In the genomic region with DNA sequence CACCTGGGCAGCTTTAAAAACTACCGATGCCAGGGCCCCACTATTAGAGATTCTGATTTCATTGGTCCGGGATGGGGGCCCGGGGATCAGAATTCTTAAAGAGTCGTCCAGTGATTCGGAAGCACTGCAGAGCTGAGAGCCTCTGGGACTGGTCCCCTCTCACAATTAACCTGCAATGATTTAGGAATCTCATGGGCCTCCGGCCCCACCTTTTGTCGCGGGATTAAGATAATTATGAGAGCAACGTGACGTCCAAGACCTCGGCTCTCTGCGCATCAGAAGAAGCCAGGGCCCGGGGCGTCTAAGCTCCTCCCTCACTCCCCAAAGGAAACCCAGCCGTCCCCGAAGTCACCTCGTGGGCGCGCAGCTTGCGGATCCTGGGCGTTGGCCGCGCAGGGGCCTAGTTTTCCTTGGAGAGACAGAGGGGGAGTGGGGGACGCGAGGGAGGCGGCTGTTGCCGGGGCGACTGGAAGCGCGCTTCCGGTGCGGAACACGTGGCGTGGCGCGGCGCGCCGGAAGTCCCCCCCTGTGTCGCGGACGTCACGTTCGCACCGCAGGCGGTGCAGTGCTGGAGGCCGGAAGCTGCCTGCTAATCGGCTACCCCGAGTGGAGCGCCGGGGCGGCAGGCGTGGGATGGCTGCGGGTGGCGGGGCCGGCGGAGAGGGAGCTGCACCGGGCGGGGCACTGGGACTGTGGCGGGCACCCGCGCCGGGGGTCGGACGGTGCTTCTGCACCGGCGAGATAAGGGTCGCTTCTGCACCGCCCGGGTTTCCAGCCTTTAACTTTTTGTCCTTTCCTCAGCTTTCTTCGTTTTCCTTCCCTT, we compare ENCODE assay signal across 1 cellular context.
TF ChIP-seq lines count a peak whose summit lies in the region.

A gene with protein sequence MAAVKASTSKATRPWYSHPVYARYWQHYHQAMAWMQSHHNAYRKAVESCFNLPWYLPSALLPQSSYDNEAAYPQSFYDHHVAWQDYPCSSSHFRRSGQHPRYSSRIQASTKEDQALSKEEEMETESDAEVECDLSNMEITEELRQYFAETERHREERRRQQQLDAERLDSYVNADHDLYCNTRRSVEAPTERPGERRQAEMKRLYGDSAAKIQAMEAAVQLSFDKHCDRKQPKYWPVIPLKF (minus strand): TSS at position 468 of the 823 bp plus-strand sequence. CDS start 8,414 bp downstream, outside the sequence.

TF ChIP-seq in WTC11, 78 proteins besides CTCF, POLR2A, EP300 and RAD21 (continued from another document and continues in another):
- TF ChIP-seq, protein P1, sequence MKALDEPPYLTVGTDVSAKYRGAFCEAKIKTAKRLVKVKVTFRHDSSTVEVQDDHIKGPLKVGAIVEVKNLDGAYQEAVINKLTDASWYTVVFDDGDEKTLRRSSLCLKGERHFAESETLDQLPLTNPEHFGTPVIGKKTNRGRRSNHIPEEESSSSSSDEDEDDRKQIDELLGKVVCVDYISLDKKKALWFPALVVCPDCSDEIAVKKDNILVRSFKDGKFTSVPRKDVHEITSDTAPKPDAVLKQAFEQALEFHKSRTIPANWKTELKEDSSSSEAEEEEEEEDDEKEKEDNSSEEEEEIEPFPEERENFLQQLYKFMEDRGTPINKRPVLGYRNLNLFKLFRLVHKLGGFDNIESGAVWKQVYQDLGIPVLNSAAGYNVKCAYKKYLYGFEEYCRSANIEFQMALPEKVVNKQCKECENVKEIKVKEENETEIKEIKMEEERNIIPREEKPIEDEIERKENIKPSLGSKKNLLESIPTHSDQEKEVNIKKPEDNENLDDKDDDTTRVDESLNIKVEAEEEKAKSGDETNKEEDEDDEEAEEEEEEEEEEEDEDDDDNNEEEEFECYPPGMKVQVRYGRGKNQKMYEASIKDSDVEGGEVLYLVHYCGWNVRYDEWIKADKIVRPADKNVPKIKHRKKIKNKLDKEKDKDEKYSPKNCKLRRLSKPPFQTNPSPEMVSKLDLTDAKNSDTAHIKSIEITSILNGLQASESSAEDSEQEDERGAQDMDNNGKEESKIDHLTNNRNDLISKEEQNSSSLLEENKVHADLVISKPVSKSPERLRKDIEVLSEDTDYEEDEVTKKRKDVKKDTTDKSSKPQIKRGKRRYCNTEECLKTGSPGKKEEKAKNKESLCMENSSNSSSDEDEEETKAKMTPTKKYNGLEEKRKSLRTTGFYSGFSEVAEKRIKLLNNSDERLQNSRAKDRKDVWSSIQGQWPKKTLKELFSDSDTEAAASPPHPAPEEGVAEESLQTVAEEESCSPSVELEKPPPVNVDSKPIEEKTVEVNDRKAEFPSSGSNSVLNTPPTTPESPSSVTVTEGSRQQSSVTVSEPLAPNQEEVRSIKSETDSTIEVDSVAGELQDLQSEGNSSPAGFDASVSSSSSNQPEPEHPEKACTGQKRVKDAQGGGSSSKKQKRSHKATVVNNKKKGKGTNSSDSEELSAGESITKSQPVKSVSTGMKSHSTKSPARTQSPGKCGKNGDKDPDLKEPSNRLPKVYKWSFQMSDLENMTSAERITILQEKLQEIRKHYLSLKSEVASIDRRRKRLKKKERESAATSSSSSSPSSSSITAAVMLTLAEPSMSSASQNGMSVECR (CRISPR knock-in tag; IDR thresholded peaks at IDR 0.05; ENCODE audit: borderline replicate concordance), result peak; percentile 81; the same call in 1 of the 2 replicates
- TF ChIP-seq, protein P2, sequence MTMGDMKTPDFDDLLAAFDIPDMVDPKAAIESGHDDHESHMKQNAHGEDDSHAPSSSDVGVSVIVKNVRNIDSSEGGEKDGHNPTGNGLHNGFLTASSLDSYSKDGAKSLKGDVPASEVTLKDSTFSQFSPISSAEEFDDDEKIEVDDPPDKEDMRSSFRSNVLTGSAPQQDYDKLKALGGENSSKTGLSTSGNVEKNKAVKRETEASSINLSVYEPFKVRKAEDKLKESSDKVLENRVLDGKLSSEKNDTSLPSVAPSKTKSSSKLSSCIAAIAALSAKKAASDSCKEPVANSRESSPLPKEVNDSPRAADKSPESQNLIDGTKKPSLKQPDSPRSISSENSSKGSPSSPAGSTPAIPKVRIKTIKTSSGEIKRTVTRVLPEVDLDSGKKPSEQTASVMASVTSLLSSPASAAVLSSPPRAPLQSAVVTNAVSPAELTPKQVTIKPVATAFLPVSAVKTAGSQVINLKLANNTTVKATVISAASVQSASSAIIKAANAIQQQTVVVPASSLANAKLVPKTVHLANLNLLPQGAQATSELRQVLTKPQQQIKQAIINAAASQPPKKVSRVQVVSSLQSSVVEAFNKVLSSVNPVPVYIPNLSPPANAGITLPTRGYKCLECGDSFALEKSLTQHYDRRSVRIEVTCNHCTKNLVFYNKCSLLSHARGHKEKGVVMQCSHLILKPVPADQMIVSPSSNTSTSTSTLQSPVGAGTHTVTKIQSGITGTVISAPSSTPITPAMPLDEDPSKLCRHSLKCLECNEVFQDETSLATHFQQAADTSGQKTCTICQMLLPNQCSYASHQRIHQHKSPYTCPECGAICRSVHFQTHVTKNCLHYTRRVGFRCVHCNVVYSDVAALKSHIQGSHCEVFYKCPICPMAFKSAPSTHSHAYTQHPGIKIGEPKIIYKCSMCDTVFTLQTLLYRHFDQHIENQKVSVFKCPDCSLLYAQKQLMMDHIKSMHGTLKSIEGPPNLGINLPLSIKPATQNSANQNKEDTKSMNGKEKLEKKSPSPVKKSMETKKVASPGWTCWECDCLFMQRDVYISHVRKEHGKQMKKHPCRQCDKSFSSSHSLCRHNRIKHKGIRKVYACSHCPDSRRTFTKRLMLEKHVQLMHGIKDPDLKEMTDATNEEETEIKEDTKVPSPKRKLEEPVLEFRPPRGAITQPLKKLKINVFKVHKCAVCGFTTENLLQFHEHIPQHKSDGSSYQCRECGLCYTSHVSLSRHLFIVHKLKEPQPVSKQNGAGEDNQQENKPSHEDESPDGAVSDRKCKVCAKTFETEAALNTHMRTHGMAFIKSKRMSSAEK (CRISPR knock-in tag; IDR thresholded peaks at IDR 0.05; ENCODE audit: borderline replicate concordance), result no peak
- TF ChIP-seq, protein P3, sequence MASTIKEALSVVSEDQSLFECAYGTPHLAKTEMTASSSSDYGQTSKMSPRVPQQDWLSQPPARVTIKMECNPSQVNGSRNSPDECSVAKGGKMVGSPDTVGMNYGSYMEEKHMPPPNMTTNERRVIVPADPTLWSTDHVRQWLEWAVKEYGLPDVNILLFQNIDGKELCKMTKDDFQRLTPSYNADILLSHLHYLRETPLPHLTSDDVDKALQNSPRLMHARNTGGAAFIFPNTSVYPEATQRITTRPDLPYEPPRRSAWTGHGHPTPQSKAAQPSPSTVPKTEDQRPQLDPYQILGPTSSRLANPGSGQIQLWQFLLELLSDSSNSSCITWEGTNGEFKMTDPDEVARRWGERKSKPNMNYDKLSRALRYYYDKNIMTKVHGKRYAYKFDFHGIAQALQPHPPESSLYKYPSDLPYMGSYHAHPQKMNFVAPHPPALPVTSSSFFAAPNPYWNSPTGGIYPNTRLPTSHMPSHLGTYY (CRISPR knock-in tag; IDR thresholded peaks at IDR 0.05), result no peak
- TF ChIP-seq NR2C2 (CRISPR knock-in tag; IDR thresholded peaks at IDR 0.05) (no peak), ZNF423 (CRISPR knock-in tag; IDR thresholded peaks at IDR 0.05) (peak; percentile 82; the same call in 1 of the 2 replicates), ETV6 (CRISPR knock-in tag; IDR thresholded peaks at IDR 0.05) (0 out of 2 replicates have a peak, but pooled peaks have one; percentile 12), RELA (CRISPR knock-in tag; IDR thresholded peaks at IDR 0.05; ENCODE audit: borderline replicate concordance) (no peak), NFYB (CRISPR knock-in tag; conservative IDR thresholded peaks at IDR 0.05; ENCODE audit: low read depth) (no peak), SP1 (CRISPR knock-in tag; conservative IDR thresholded peaks at IDR 0.05) (peak; percentile 47; the same call in 1 of the 2 replicates), JAZF1 (CRISPR knock-in tag; IDR thresholded peaks at IDR 0.05) (no peak), MYBL2 (CRISPR knock-in tag; IDR thresholded peaks at IDR 0.05) (peak; percentile 62; the same call in 1 of the 2 replicates), HMGXB4 (CRISPR knock-in tag; IDR thresholded peaks at IDR 0.05) (0 out of 2 replicates have a peak, but pooled peaks have one; percentile 40), MXD4 (CRISPR knock-in tag; IDR thresholded peaks at IDR 0.05; ENCODE audit: borderline replicate concordance) (no peak), NFE2L1 (CRISPR knock-in tag; IDR thresholded peaks at IDR 0.05) (no peak), TP53 (CRISPR knock-in tag; IDR thresholded peaks at IDR 0.05) (no peak), USF1 (CRISPR knock-in tag; IDR thresholded peaks at IDR 0.05) (peak; percentile 88)
- TF ChIP-seq, protein P4, sequence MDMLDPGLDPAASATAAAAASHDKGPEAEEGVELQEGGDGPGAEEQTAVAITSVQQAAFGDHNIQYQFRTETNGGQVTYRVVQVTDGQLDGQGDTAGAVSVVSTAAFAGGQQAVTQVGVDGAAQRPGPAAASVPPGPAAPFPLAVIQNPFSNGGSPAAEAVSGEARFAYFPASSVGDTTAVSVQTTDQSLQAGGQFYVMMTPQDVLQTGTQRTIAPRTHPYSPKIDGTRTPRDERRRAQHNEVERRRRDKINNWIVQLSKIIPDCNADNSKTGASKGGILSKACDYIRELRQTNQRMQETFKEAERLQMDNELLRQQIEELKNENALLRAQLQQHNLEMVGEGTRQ (CRISPR knock-in tag; IDR thresholded peaks at IDR 0.05), result peak; percentile 89
- TF ChIP-seq, protein P5, sequence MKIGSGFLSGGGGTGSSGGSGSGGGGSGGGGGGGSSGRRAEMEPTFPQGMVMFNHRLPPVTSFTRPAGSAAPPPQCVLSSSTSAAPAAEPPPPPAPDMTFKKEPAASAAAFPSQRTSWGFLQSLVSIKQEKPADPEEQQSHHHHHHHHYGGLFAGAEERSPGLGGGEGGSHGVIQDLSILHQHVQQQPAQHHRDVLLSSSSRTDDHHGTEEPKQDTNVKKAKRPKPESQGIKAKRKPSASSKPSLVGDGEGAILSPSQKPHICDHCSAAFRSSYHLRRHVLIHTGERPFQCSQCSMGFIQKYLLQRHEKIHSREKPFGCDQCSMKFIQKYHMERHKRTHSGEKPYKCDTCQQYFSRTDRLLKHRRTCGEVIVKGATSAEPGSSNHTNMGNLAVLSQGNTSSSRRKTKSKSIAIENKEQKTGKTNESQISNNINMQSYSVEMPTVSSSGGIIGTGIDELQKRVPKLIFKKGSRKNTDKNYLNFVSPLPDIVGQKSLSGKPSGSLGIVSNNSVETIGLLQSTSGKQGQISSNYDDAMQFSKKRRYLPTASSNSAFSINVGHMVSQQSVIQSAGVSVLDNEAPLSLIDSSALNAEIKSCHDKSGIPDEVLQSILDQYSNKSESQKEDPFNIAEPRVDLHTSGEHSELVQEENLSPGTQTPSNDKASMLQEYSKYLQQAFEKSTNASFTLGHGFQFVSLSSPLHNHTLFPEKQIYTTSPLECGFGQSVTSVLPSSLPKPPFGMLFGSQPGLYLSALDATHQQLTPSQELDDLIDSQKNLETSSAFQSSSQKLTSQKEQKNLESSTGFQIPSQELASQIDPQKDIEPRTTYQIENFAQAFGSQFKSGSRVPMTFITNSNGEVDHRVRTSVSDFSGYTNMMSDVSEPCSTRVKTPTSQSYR (CRISPR knock-in tag; IDR thresholded peaks at IDR 0.05), result no peak
- TF ChIP-seq, protein P6, sequence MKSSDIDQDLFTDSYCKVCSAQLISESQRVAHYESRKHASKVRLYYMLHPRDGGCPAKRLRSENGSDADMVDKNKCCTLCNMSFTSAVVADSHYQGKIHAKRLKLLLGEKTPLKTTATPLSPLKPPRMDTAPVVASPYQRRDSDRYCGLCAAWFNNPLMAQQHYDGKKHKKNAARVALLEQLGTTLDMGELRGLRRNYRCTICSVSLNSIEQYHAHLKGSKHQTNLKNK (CRISPR knock-in tag; IDR thresholded peaks at IDR 0.05), result no peak
- TF ChIP-seq, protein P7, sequence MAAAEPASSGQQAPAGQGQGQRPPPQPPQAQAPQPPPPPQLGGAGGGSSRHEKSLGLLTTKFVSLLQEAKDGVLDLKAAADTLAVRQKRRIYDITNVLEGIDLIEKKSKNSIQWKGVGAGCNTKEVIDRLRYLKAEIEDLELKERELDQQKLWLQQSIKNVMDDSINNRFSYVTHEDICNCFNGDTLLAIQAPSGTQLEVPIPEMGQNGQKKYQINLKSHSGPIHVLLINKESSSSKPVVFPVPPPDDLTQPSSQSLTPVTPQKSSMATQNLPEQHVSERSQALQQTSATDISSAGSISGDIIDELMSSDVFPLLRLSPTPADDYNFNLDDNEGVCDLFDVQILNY (CRISPR knock-in tag; IDR thresholded peaks at IDR 0.05), result 0 out of 2 replicates have a peak, but pooled peaks have one; percentile 50
- TF ChIP-seq, protein P8, sequence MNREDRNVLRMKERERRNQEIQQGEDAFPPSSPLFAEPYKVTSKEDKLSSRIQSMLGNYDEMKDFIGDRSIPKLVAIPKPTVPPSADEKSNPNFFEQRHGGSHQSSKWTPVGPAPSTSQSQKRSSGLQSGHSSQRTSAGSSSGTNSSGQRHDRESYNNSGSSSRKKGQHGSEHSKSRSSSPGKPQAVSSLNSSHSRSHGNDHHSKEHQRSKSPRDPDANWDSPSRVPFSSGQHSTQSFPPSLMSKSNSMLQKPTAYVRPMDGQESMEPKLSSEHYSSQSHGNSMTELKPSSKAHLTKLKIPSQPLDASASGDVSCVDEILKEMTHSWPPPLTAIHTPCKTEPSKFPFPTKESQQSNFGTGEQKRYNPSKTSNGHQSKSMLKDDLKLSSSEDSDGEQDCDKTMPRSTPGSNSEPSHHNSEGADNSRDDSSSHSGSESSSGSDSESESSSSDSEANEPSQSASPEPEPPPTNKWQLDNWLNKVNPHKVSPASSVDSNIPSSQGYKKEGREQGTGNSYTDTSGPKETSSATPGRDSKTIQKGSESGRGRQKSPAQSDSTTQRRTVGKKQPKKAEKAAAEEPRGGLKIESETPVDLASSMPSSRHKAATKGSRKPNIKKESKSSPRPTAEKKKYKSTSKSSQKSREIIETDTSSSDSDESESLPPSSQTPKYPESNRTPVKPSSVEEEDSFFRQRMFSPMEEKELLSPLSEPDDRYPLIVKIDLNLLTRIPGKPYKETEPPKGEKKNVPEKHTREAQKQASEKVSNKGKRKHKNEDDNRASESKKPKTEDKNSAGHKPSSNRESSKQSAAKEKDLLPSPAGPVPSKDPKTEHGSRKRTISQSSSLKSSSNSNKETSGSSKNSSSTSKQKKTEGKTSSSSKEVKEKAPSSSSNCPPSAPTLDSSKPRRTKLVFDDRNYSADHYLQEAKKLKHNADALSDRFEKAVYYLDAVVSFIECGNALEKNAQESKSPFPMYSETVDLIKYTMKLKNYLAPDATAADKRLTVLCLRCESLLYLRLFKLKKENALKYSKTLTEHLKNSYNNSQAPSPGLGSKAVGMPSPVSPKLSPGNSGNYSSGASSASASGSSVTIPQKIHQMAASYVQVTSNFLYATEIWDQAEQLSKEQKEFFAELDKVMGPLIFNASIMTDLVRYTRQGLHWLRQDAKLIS (CRISPR knock-in tag; IDR thresholded peaks at IDR 0.05; ENCODE audit: borderline replicate concordance), result no peak
